ENCODE assay signal across 31 cellular contexts in the genomic region with DNA sequence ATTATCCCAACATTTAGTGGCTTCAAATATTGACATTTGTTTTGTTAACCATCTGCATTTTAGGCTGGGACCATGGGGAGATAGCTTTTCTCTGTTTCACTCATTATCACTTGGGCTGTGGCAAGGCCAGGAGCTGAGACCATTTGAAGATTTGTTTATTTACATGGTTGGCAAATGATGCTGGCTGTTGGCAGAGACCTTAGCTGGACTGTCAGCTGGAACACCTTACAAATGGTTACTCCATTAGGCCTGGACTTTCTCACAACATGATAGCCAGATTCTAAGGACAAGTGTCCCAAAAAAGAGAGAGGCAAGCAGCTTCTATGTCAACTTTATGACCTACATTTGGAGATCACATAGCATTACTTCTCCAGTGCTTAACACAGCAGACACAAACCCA.
"Had no signal": no experiment of that assay in that cellular context is flagged by ENCODE, and none has a peak within 500 bp of the region (broad histone marks: within the 10 kb centered on the region; RNA-seq: fewer than 3 reads in every experiment).

No MANE protein-coding gene starts in this region.

- H3K27me3 Mint-ChIP-seq: activated B cell treated with CpG ODN at 0.5 μM for 24 hours; activated CD4-positive, alpha-beta memory T cell treated with anti-CD3 and anti-CD28 coated beads, Interleukin-2, amount 10 ng/mL, durations not matched to agents 7 days and 5 days; activated CD4-positive, alpha-beta T cell treated with anti-CD3 and anti-CD28 coated beads, Interleukin-2, amount 10 ng/mL, durations not matched to agents 24 days and 14 days; activated naive CD8-positive, alpha-beta T cell treated with anti-CD3 and anti-CD28 coated beads, Interleukin-2, amount 10 ng/mL, durations not matched to agents 7 days and 5 days; activated T-cell treated with anti-CD3 and anti-CD28 coated beads, Interleukin-2, amount 50 U/mL, for 24 hours; brain; T-helper 17 cell had no signal

- H3K27ac Mint-ChIP-seq: activated B cell treated with CpG ODN at 0.5 μM for 24 hours; activated CD4-positive, alpha-beta memory T cell treated with anti-CD3 and anti-CD28 coated beads, Interleukin-2, amount 10 ng/mL, durations not matched to agents 7 days and 5 days; activated CD4-positive, alpha-beta T cell treated with anti-CD3 and anti-CD28 coated beads, Interleukin-2, amount 10 ng/mL, durations not matched to agents 24 days and 14 days; activated naive CD4-positive, alpha-beta T cell treated with anti-CD3 and anti-CD28 coated beads, Interleukin-2, amount 50 U/mL, for 72 hours; activated naive CD8-positive, alpha-beta T cell treated with anti-CD3 and anti-CD28 coated beads, Interleukin-2, amount 10 ng/mL, durations not matched to agents 7 days and 5 days; activated T-cell treated with anti-CD3 and anti-CD28 coated beads, Interleukin-2, amount 50 U/mL, for 24 hours; activated T-cell treated with anti-CD3 and anti-CD28 coated beads, Interleukin-2, amount 50 U/mL, for 72 hours; brain; T-helper 17 cell; T-helper 2 cell treated with Interferon-gamma antibody and Interleukin-4, amounts not matched to agents 5 μg/mL and 100 μg/mL, for 36 hours had no signal

- H3K27me3 ChIP-seq: ascending aorta, breast epithelium, cardiac muscle cell, colonic mucosa, esophagus squamous epithelium had no signal

- ATAC-seq: activated CD4-positive, CD25-positive, alpha-beta regulatory T cell treated with anti-CD3 and anti-CD28 coated beads, Interleukin-2, amount 50 U/mL, for 24 hours; activated naive CD4-positive, alpha-beta T cell treated with anti-CD3 and anti-CD28 coated beads, Interleukin-2, amount 50 U/mL, for 72 hours; activated T-cell treated with anti-CD3 and anti-CD28 coated beads, Interleukin-2, amount 50 U/mL, for 72 hours; T-helper 17 cell had no signal

- H3K4me1 ChIP-seq: ascending aorta, breast epithelium, colonic mucosa, esophagus squamous epithelium had no signal

- H3K36me3 Mint-ChIP-seq: brain had no signal

- H3K9me3 Mint-ChIP-seq: activated B cell treated with CpG ODN at 0.5 μM for 24 hours had no signal

- H3K36me3 ChIP-seq: ascending aorta, breast epithelium, cardiac muscle cell, colonic mucosa, esophagus squamous epithelium, WERI-Rb-1 had no signal

- H3K4me3 Mint-ChIP-seq: activated B cell treated with CpG ODN at 0.5 μM for 24 hours; activated CD4-positive, alpha-beta memory T cell treated with anti-CD3 and anti-CD28 coated beads, Interleukin-2, amount 10 ng/mL, durations not matched to agents 7 days and 5 days; activated CD4-positive, alpha-beta T cell treated with anti-CD3 and anti-CD28 coated beads, Interleukin-2, amount 10 ng/mL, durations not matched to agents 24 days and 14 days; activated naive CD8-positive, alpha-beta T cell treated with anti-CD3 and anti-CD28 coated beads, Interleukin-2, amount 10 ng/mL, durations not matched to agents 7 days and 5 days; activated T-cell treated with anti-CD3 and anti-CD28 coated beads, Interleukin-2, amount 50 U/mL, for 24 hours; activated T-cell treated with anti-CD3 and anti-CD28 coated beads, Interleukin-2, amount 50 U/mL, for 72 hours; brain; T-helper 17 cell; T-helper 2 cell treated with Interferon-gamma antibody and Interleukin-4, amounts not matched to agents 5 μg/mL and 100 μg/mL, for 36 hours had no signal

- H3K4me3 ChIP-seq: ascending aorta, breast epithelium, cardiac muscle cell, colonic mucosa, esophagus squamous epithelium had no signal

- H3K9me3 ChIP-seq: ascending aorta, breast epithelium, colonic mucosa, esophagus squamous epithelium had no signal

- DNase-seq: activated B cell treated with CpG ODN at 0.5 μM for 24 hours; activated CD4-positive, alpha-beta memory T cell treated with anti-CD3 and anti-CD28 coated beads, Interleukin-2, amount 10 ng/mL, durations not matched to agents 7 days and 5 days; activated CD4-positive, alpha-beta T cell treated with anti-CD3 and anti-CD28 coated beads, Interleukin-2, amount 10 ng/mL, durations not matched to agents 24 days and 14 days; activated CD4-positive, alpha-beta T cell treated with anti-CD3 and anti-CD28 coated beads, Interleukin-2, amount 50 U/mL, for 4 hours; activated CD8-positive, alpha-beta memory T cell treated with anti-CD3 and anti-CD28 coated beads, Interleukin-2, amount 50 U/mL, for 48 hours; activated effector memory CD4-positive, alpha-beta T cell treated with Interleukin-2 at 50 U/mL for 16 hours; activated gamma-delta T cell treated with Interleukin-2 at 50 U/mL for 16 hours; activated naive CD4-positive, alpha-beta T cell treated with Interleukin-2 at 50 U/mL for 16 hours; activated naive CD8-positive, alpha-beta T cell treated with anti-CD3 and anti-CD28 coated beads, Interleukin-2, amount 10 ng/mL, durations not matched to agents 7 days and 5 days; activated T-cell treated with anti-CD3 and anti-CD28 coated beads for 4 hours; activated T-cell treated with anti-CD3 and anti-CD28 coated beads, Interleukin-2, amount 50 U/mL, for 24 hours; activated T-cell treated with anti-CD3 and anti-CD28 coated beads, Interleukin-2, amount 50 U/mL, for 72 hours; central memory CD4-positive, alpha-beta T cell; cerebellar nuclear complex; colonic mucosa; effector CD8-positive, alpha-beta T cell; esophagus squamous epithelium; foreskin melanocyte; head of caudate nucleus; T-helper 1 cell; T-helper 17 cell; T1000; WERI-Rb-1 had no signal

- H3K27ac ChIP-seq: ascending aorta, breast epithelium, cardiac muscle cell, colonic mucosa, epithelial cell of prostate, esophagus squamous epithelium, WERI-Rb-1 had no signal

- H3K4me1 Mint-ChIP-seq: activated B cell treated with CpG ODN at 0.5 μM for 24 hours, brain had no signal
